8 cellular contexts compared by ENCODE assay signal in genomic region chr9:135343733-135344522, GRCh38.
DNase-seq lines count a peak whose midpoint lies in the region; ATAC-seq and TF ChIP-seq lines count a peak whose summit lies in the region.

No MANE protein-coding gene starts in this region.

- H3K9me3 Mint-ChIP-seq in activated naive CD4-positive, alpha-beta T cell treated with anti-CD3 and anti-CD28 coated beads, Interleukin-2, amount 10 ng/mL, durations not matched to agents 7 days and 5 days = no peaks in the 10 kb centered on the region

- peaks cover 2 to 59% (median 51%) of the 10 kb centered on the region in 10 experiments for H3K4me1 ChIP-seq in BLaER1 treated with 17β-estradiol and CSF1 and Interleukin-3, amounts not matched to agents 10 nM and 100 nM
- H3K4me1 ChIP-seq in HAP-1 = no peaks in the 10 kb centered on the region
- no peaks in the 10 kb centered on the region for H3K4me1 ChIP-seq in PC-9 (replicated peaks; ENCODE audit: insufficient read depth)
- no peaks in the 10 kb centered on the region for H3K4me1 ChIP-seq in right cardiac atrium (ENCODE audit: control insufficient read depth, insufficient read depth, low read length)
- peaks cover 9% of the 10 kb centered on the region for H3K4me1 ChIP-seq in smooth muscle cell (ENCODE audit: low read depth)

- 22% methylated on average over 27 of the region's 27 CpGs for WGBS in right cardiac atrium
- 32% methylated on average over 27 of the region's 27 CpGs for WGBS in smooth muscle cell (ENCODE audit: low lambda C conversion rate)

- TF ChIP-seq CTCF in PC-9 (conservative IDR thresholded peaks at IDR 0.05) (peak; percentile 90), smooth muscle cell (IDR thresholded peaks at IDR 0.05; ENCODE audit: borderline replicate concordance, insufficient read depth, poor library complexity, severe bottlenecking) (peak; percentile 96)

- no peak overlapping the region for H3K4me3 ChIP-seq in BLaER1 treated with 17β-estradiol and CSF1 and Interleukin-3, amounts not matched to agents 10 nM and 100 nM
- H3K4me3 ChIP-seq in HAP-1 (no peak overlapping the region), PC-9 (no peak overlapping the region), right cardiac atrium (ENCODE audit: low read length) (no peak overlapping the region), smooth muscle cell (no peak overlapping the region)

- in situ Hi-C loops in HAP-1 (cut with MboI; ENCODE audit: low sequenced_read_pairs) = no loop called here

- no peaks in the 10 kb centered on the region for H3K9me3 ChIP-seq in BLaER1 treated with 17β-estradiol and CSF1 and Interleukin-3, amounts not matched to agents 10 nM and 100 nM (replicated peaks in 1 of 11)
- H3K9me3 ChIP-seq in HAP-1 (no peaks in the 10 kb centered on the region), PC-9 (ENCODE audit: insufficient read depth, low read depth) (no peaks in the 10 kb centered on the region), right cardiac atrium (ENCODE audit: control insufficient read depth, low read length) (no peaks in the 10 kb centered on the region), smooth muscle cell (replicated peaks; ENCODE audit: low read depth) (no peaks in the 10 kb centered on the region)

- H3K4me1 Mint-ChIP-seq in activated naive CD4-positive, alpha-beta T cell treated with anti-CD3 and anti-CD28 coated beads, Interleukin-2, amount 10 ng/mL, durations not matched to agents 7 days and 5 days = no peaks in the 10 kb centered on the region

- peaks cover 0 to 80% (median 17%) of the 10 kb centered on the region in 11 experiments; a peak in 13 of 22 replicates for H4K20me1 ChIP-seq in BLaER1 treated with 17β-estradiol and CSF1 and Interleukin-3, amounts not matched to agents 10 nM and 100 nM
- H4K20me1 ChIP-seq in PC-9 (ENCODE audit: insufficient read depth) = no peaks in the 10 kb centered on the region; the same call in 1 of the 2 replicates
- no peaks in the 10 kb centered on the region for H4K20me1 ChIP-seq in smooth muscle cell (ENCODE audit: low read depth)

- H3K36me3 Mint-ChIP-seq in activated naive CD4-positive, alpha-beta T cell treated with anti-CD3 and anti-CD28 coated beads, Interleukin-2, amount 10 ng/mL, durations not matched to agents 7 days and 5 days = no peaks in the 10 kb centered on the region

- POLR2A ChIA-PET in PC-9 (lab: Charles Lee; ENCODE audit: unreplicated experiment) = interaction anchor here (0.8 kb wide), 1 partner anchor 1106 kb away, joined by 7 read pairs; no protein-coding TSS in a partner anchor

- DNase-seq in HAP-1 (ENCODE audit: low spot score in 2 of 2) (peak; percentile 5 to 83), PC-9 (peak in 1 of 2 experiments; percentile 50), right cardiac atrium (peak; percentile 74 to 92 (median 90)), smooth muscle cell (lab: John Stamatoyannopoulos, UW; ENCODE audit: unreplicated experiment) (peak; percentile 14)
- DNase-seq in activated naive CD4-positive, alpha-beta T cell treated with anti-CD3 and anti-CD28 coated beads, Interleukin-2, amount 10 ng/mL, durations not matched to agents 7 days and 5 days = peak; percentile 64

- H3K4me3 Mint-ChIP-seq in activated naive CD4-positive, alpha-beta T cell treated with anti-CD3 and anti-CD28 coated beads, Interleukin-2, amount 10 ng/mL, durations not matched to agents 7 days and 5 days = no peak overlapping the region

- H3K9ac ChIP-seq in BLaER1 treated with 17β-estradiol and CSF1 and Interleukin-3, amounts not matched to agents 10 nM and 100 nM = no peak overlapping the region
- no peak overlapping the region for H3K9ac ChIP-seq in smooth muscle cell (ENCODE audit: low read depth)

- H3K79me2 ChIP-seq in PC-9 (ENCODE audit: low read depth) (no peaks in the 10 kb centered on the region), smooth muscle cell (ENCODE audit: low read depth) (no peaks in the 10 kb centered on the region)

- H2AFZ ChIP-seq in PC-9 (no peak overlapping the region), smooth muscle cell (ENCODE audit: low read depth) (no peak overlapping the region)

- no TSS peak for BruUV-seq in PC-9 (replicated peaks; lab: Mats Ljungman, UMichigan)

- ATAC-seq in right cardiac atrium = peak; percentile 61 to 68
- ATAC-seq in GM18868 (IDR thresholded peaks at IDR 0.05; ENCODE audit: unreplicated experiment) = no peak
- ATAC-seq in HG02759 (IDR thresholded peaks at IDR 0.05; ENCODE audit: unreplicated experiment) = no peak

- intact Hi-C loops in PC-9 (cut with micrococcal nuclease; ENCODE audit: unreplicated experiment) = loop anchor here (1.0 kb wide), 1 partner anchor 258 kb away; no protein-coding TSS in a partner anchor
- intact Hi-C loops in right cardiac atrium (cut with DNase I) = loop anchor here (2.0 to 5.0 kb wide), 2 partner anchors 257 kb away; partner anchors contain the start of gene OLFM1 (in 4 of the 4)

- no peaks in the 10 kb centered on the region for H3K36me3 ChIP-seq in BLaER1 treated with 17β-estradiol and CSF1 and Interleukin-3, amounts not matched to agents 10 nM and 100 nM
- H3K36me3 ChIP-seq in HAP-1 (replicated peaks) = no peaks in the 10 kb centered on the region
- no peaks in the 10 kb centered on the region for H3K36me3 ChIP-seq in PC-9 (ENCODE audit: low read depth)
- H3K36me3 ChIP-seq in smooth muscle cell (ENCODE audit: low read depth) = no peaks in the 10 kb centered on the region

- H3K27me3 ChIP-seq in BLaER1 treated with 17β-estradiol and CSF1 and Interleukin-3, amounts not matched to agents 10 nM and 100 nM = peaks cover 0 to 33% (median 6%) of the 10 kb centered on the region in 11 experiments; a peak in 12 of 22 replicates
- no peaks in the 10 kb centered on the region for H3K27me3 ChIP-seq in HAP-1 (ENCODE audit: low read depth)
- H3K27me3 ChIP-seq in PC-9 (ENCODE audit: insufficient read depth, low read depth) = peaks cover 100% of the 10 kb centered on the region
- no peaks in the 10 kb centered on the region for H3K27me3 ChIP-seq in right cardiac atrium (ENCODE audit: control insufficient read depth, insufficient read depth)
- peaks cover 40% of the 10 kb centered on the region for H3K27me3 ChIP-seq in smooth muscle cell (ENCODE audit: low read depth)

- peaks cover 15% of the 10 kb centered on the region for H3K27me3 Mint-ChIP-seq in activated naive CD4-positive, alpha-beta T cell treated with anti-CD3 and anti-CD28 coated beads, Interleukin-2, amount 10 ng/mL, durations not matched to agents 7 days and 5 days

- H3K9me2 ChIP-seq in PC-9 (ENCODE audit: insufficient read depth) = no peaks in the 10 kb centered on the region

- no peak overlapping the region for H3K27ac ChIP-seq in BLaER1 treated with 17β-estradiol and CSF1 and Interleukin-3, amounts not matched to agents 10 nM and 100 nM
- no peak overlapping the region for H3K27ac ChIP-seq in PC-9
- no peak overlapping the region for H3K27ac ChIP-seq in right cardiac atrium (ENCODE audit: low read length)
- H3K27ac ChIP-seq in smooth muscle cell (ENCODE audit: low read depth) = no peak overlapping the region

- CTCF ChIA-PET in PC-9 (lab: Charles Lee) = no interaction called here
- CTCF ChIA-PET in activated naive CD4-positive, alpha-beta T cell treated with anti-CD3 and anti-CD28 coated beads, Interleukin-2, amount 10 ng/mL, durations not matched to agents 7 days and 5 days (lab: Charles Lee) = interaction anchor here (1.5 kb wide), 1 partner anchor 16 kb away, joined by 4 read pairs; no protein-coding TSS in a partner anchor

- H3F3A ChIP-seq in PC-9 (ENCODE audit: insufficient read depth, low read depth) = no peaks in the 10 kb centered on the region
- H3F3A ChIP-seq in smooth muscle cell (ENCODE audit: low read depth) = no peaks in the 10 kb centered on the region

- peak overlapping the region in 9 of 11 experiments; percentile 11 to 74 (median 55); a peak in 16 of 22 replicates for H3K4me2 ChIP-seq in BLaER1 treated with 17β-estradiol and CSF1 and Interleukin-3, amounts not matched to agents 10 nM and 100 nM
- no peak overlapping the region for H3K4me2 ChIP-seq in PC-9
- H3K4me2 ChIP-seq in smooth muscle cell = no peak overlapping the region

- no peak overlapping the region for H3K27ac Mint-ChIP-seq in activated naive CD4-positive, alpha-beta T cell treated with anti-CD3 and anti-CD28 coated beads, Interleukin-2, amount 10 ng/mL, durations not matched to agents 7 days and 5 days

Comparison
In these comparisons a context has a peak if more than half of its experiments do, and no peak if none do; other contexts are left out.
1. H3K4me2 ChIP-seq: peak in BLaER1 treated with 17β-estradiol and CSF1 and Interleukin-3, amounts not matched to agents 10 nM and 100 nM (9 of 11); none in PC-9 (single experiment) and smooth muscle cell (single experiment).
2. ATAC-seq: peak in right cardiac atrium (2 of 2); none in GM18868 (single experiment) and HG02759 (single experiment).